Comparison of ENCODE assay signal across 33 cellular contexts in genomic region chr1:203114202-203114601, GRCh38. TPM values are rescaled to one million over a fixed set of nuclear protein-coding genes. Genes with fewer than 3 reads are reported as not detected.
"Had no signal": no experiment of that assay in that cellular context is flagged by ENCODE, and none has a peak within 500 bp of the region (broad histone marks: within the 10 kb centered on the region; RNA-seq: fewer than 3 reads in every experiment).

No MANE protein-coding gene starts in this region.

- H2AFZ ChIP-seq: parathyroid adenoma had no signal

- H3K36me3 ChIP-seq: neutrophil, ovary, prostate gland, right lobe of liver, sigmoid colon, thoracic aorta, thyroid gland, tibial nerve, upper lobe of right lung, uterus had no signal

- H3K4me1 ChIP-seq: parathyroid adenoma, prostate gland, right lobe of liver, thyroid gland, upper lobe of right lung, uterus had no signal

- H3K79me2 ChIP-seq: parathyroid adenoma had no signal

- H3K4me3 Mint-ChIP-seq: naive B cell; naive thymus-derived CD8-positive, alpha-beta T cell; natural killer cell treated with Interleukin-12 subunit alpha and Interleukin-12 subunit beta and Interleukin-15 and Interleukin-18, amount 100 ng/mL, for 72 hours; nephron progenitor cell; neural crest cell; stimulated activated memory B cell treated with anti-CD40 and anti-IgM and Interleukin-4, amounts not matched to agents 10 μg/mL and 1 μg/mL and 100 μg/mL, for 72 hours; stimulated activated naive CD8-positive, alpha-beta T cell treated with anti-CD3 and anti-CD28 coated beads, Interleukin-15, amount 100 ng/mL, for 72 hours had no signal

- DNase-seq: naive B cell; naive thymus-derived CD8-positive, alpha-beta T cell; nephron progenitor cell; nucleus accumbens; ovary; retina; right cardiac atrium; right lobe of liver; sigmoid colon; small intestine; stimulated activated CD4-positive, alpha-beta T cell treated with anti-CD3 and anti-CD28 coated beads, Interleukin-15, amount 100 ng/mL, for 24 hours; stimulated activated CD4-positive, alpha-beta T cell treated with anti-CD3 and anti-CD28 coated beads, Interleukin-2, amount 100 ng/mL, for 24 hours; stimulated activated CD4-positive, alpha-beta T cell treated with anti-CD3 and anti-CD28 coated beads, Interleukin-2, amount 100 ng/mL, for 48 hours; stimulated activated CD4-positive, alpha-beta T cell treated with anti-CD3 and anti-CD28 coated beads, Interleukin-4, amount 100 ng/mL, for 24 hours; stimulated activated naive CD4-positive, alpha-beta T cell; stimulated activated naive CD8-positive, alpha-beta T cell treated with anti-CD3 and anti-CD28 coated beads, Interleukin-15, amount 100 ng/mL, for 72 hours; stimulated activated naive CD8-positive, alpha-beta T cell treated with anti-CD3 and anti-CD28 coated beads, Interleukin-15, Interleukin-2, amounts not matched to agents 100 U/mL and 50 U/mL, for 24 hours; thyroid gland; trophoblast cell; upper lobe of right lung; uterus had no signal

- H3K9me3 Mint-ChIP-seq: naive thymus-derived CD8-positive, alpha-beta T cell; natural killer cell treated with Interleukin-12 subunit alpha and Interleukin-12 subunit beta and Interleukin-15 and Interleukin-18, amount 100 ng/mL, for 72 hours; neural crest cell; stimulated activated memory B cell treated with anti-CD40 and anti-IgM and Interleukin-4, amounts not matched to agents 10 μg/mL and 1 μg/mL and 100 μg/mL, for 72 hours; stimulated activated naive CD8-positive, alpha-beta T cell treated with anti-CD3 and anti-CD28 coated beads, Interleukin-15, amount 100 ng/mL, for 72 hours had no signal

- H3K9me3 ChIP-seq: neutrophil, ovary, prostate gland, right lobe of liver, sigmoid colon, thoracic aorta, thyroid gland, tibial nerve, upper lobe of right lung, uterus had no signal

- H3K27ac Mint-ChIP-seq: naive B cell; naive thymus-derived CD8-positive, alpha-beta T cell; natural killer cell treated with Interleukin-12 subunit alpha and Interleukin-12 subunit beta and Interleukin-15 and Interleukin-18, amount 100 ng/mL, for 72 hours; nephron progenitor cell; stimulated activated memory B cell treated with anti-CD40 and anti-IgM and Interleukin-4, amounts not matched to agents 10 μg/mL and 1 μg/mL and 100 μg/mL, for 72 hours; stimulated activated naive CD8-positive, alpha-beta T cell treated with anti-CD3 and anti-CD28 coated beads, Interleukin-15, amount 100 ng/mL, for 72 hours had no signal

- H3K4me3 ChIP-seq: ovary, prostate gland, right lobe of liver, sigmoid colon, thoracic aorta, thyroid gland, tibial nerve, upper lobe of right lung, uterus had no signal

- H3K9ac ChIP-seq: parathyroid adenoma had no signal

- H3K27me3 ChIP-seq: ovary, right lobe of liver, thyroid gland, uterus had no signal

- H3K27ac ChIP-seq: neutrophil, ovary, parathyroid adenoma, prostate gland, right lobe of liver, sigmoid colon, thoracic aorta, thyroid gland, tibial nerve, upper lobe of right lung, uterus had no signal

- H3K36me3 Mint-ChIP-seq: naive B cell; naive thymus-derived CD8-positive, alpha-beta T cell; natural killer cell treated with Interleukin-12 subunit alpha and Interleukin-12 subunit beta and Interleukin-15 and Interleukin-18, amount 100 ng/mL, for 72 hours; stimulated activated memory B cell treated with anti-CD40 and anti-IgM and Interleukin-4, amounts not matched to agents 10 μg/mL and 1 μg/mL and 100 μg/mL, for 72 hours had no signal

- H3K4me1 Mint-ChIP-seq: naive B cell; nephron progenitor cell; neural crest cell; stimulated activated memory B cell treated with anti-CD40 and anti-IgM and Interleukin-4, amounts not matched to agents 10 μg/mL and 1 μg/mL and 100 μg/mL, for 72 hours; stimulated activated naive CD8-positive, alpha-beta T cell treated with anti-CD3 and anti-CD28 coated beads, Interleukin-15, amount 100 ng/mL, for 72 hours had no signal

RNA-seq across cellular contexts. Expression of gene ADORA1, which starts 13.3 kb away (rescaled TPM):
- total RNA-seq: naive thymus-derived CD8-positive, alpha-beta T cell; natural killer cell treated with Interleukin-12 subunit alpha and Interleukin-12 subunit beta and Interleukin-15 and Interleukin-18, amount 100 ng/mL, for 72 hours; pulmonary artery endothelial cell; thoracic aorta had no signal

RNA-seq across cellular contexts. Expression of gene MYOG, which starts 28.4 kb away (rescaled TPM):
- total RNA-seq: naive thymus-derived CD8-positive, alpha-beta T cell; natural killer cell treated with Interleukin-12 subunit alpha and Interleukin-12 subunit beta and Interleukin-15 and Interleukin-18, amount 100 ng/mL, for 72 hours; neural crest cell; omental fat pad; ovary; posterior vena cava; pulmonary artery endothelial cell; right cardiac atrium; right lobe of liver; sigmoid colon; temporal lobe; thoracic aorta; thyroid gland; tibial nerve; upper lobe of right lung; uterus had no signal
